In the genomic region with DNA sequence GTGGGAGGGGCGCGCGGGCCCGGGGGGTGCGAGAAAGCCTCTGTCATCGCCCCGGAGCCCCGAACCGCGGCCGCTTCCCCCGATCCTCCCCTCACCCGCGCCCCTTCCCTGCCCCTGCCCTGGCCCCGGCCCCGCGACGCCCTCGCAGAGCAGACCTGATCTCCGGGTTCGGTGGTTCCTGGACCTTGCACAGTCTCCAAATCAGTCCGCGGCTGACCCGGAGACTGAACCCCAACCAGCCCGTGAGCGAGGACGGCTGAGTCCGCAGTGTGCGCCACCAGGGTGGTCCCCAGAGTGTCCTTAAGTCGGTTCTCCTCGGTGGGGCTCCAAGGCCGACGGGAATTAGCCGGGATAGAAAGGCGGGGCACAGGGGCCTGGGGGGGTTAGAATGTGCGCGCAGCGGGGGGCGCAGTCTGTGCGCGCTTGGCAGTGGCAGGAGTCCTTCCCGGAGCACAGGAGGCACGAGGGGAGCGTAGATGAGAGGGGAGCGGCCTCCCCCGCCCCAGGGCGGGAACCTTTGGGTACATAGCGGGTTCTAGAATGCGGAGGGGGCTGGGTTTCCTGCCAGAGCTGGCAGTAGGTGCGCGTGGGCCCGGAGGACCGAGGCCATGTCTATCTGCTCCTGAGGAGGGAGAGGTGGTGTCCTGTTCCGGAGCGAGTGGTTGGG, we compare ENCODE assay signal across 1 cellular context.
TF ChIP-seq lines count a peak whose summit lies in the region.

No MANE protein-coding gene starts in this region.

TF ChIP-seq in endothelial cell of umbilical vein, 7 proteins besides CTCF, POLR2A, EP300 and RAD21:
- TF ChIP-seq MAX (IDR thresholded peaks at IDR 0.05; ENCODE audit: insufficient read depth, insufficient read length), result no peak
- TF ChIP-seq JUN (IDR thresholded peaks at IDR 0.05; ENCODE audit: borderline replicate concordance, insufficient read depth, insufficient read length, low read depth), result no peak
- no peak for TF ChIP-seq EZH2 (IDR thresholded peaks at IDR 0.05; ENCODE audit: borderline replicate concordance, low read depth, low read length, severe bottlenecking)
- TF ChIP-seq MYC (IDR thresholded peaks at IDR 0.05; ENCODE audit: low read depth, low read length), result no peak
- no peak for TF ChIP-seq POLR2AphosphoS5 (IDR thresholded peaks at IDR 0.05; ENCODE audit: insufficient read depth, low read depth, low read length)
